1 cellular context compared by ENCODE assay signal in the genomic region with DNA sequence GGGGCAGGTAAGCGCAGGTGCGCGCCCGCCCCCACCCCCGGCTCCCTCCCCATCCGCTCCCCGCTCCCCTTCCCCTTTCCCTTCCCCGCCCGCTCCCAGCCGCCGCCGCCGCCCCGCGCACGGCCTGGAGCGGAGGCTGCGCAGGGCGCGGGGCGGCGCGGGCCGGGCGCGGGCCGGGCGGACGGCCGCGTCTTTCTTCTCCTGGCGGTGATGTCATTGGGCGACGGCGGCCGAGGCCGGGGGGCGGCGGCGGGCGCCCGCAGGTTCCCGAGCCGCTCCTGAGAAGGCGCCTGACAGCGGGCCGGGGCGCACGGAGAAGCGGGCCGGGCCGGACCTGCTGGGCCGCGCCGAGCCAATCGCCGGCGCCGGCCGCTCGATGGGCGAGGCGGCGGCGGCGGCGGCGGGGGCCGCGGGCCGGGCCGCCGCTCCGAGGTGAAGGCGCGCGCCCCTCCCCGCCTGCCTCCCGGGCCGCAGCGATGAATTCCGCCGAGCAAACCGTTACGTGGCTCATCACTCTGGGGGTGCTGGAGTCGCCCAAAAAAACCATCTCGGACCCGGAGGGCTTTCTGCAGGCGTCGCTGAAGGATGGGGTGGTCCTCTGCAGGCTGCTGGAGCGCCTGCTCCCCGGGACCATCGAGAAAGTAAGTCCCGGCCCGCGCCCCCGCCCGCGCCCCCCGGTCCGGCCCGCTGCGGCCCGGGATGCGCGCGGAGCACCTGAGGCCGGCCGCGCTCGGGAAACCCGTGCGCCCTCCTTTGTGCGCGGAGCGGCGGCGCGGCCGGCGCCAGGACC.
TF ChIP-seq lines count a peak whose summit lies in the region.

A gene with protein sequence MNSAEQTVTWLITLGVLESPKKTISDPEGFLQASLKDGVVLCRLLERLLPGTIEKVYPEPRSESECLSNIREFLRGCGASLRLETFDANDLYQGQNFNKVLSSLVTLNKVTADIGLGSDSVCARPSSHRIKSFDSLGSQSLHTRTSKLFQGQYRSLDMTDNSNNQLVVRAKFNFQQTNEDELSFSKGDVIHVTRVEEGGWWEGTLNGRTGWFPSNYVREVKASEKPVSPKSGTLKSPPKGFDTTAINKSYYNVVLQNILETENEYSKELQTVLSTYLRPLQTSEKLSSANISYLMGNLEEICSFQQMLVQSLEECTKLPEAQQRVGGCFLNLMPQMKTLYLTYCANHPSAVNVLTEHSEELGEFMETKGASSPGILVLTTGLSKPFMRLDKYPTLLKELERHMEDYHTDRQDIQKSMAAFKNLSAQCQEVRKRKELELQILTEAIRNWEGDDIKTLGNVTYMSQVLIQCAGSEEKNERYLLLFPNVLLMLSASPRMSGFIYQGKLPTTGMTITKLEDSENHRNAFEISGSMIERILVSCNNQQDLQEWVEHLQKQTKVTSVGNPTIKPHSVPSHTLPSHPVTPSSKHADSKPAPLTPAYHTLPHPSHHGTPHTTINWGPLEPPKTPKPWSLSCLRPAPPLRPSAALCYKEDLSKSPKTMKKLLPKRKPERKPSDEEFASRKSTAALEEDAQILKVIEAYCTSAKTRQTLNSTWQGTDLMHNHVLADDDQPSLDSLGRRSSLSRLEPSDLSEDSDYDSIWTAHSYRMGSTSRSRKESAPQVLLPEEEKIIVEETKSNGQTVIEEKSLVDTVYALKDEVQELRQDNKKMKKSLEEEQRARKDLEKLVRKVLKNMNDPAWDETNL (plus strand): TSS at position 260 of the 790 bp plus-strand sequence. CDS start 217 bp downstream, at position 477.

TF ChIP-seq in IMR-90, 13 proteins besides CTCF, POLR2A, EP300 and RAD21:
- TF ChIP-seq SMC3 (IDR thresholded peaks at IDR 0.05; ENCODE audit: low read depth, low read length) (no peak), FOS (IDR thresholded peaks at IDR 0.05; ENCODE audit: low read depth, low read length) (no peak), MAFK (IDR thresholded peaks at IDR 0.05; ENCODE audit: low read depth, low read length) (no peak), BHLHE40 (IDR thresholded peaks at IDR 0.05; ENCODE audit: low read depth, low read length) (no peak), MAZ (IDR thresholded peaks at IDR 0.05; ENCODE audit: borderline replicate concordance, low read depth, low read length) (no peak), RCOR1 (IDR thresholded peaks at IDR 0.05; ENCODE audit: insufficient replicate concordance, low read length) (no peak)
